Comparison of ENCODE assay signal across 1 cellular context in the genomic region with DNA sequence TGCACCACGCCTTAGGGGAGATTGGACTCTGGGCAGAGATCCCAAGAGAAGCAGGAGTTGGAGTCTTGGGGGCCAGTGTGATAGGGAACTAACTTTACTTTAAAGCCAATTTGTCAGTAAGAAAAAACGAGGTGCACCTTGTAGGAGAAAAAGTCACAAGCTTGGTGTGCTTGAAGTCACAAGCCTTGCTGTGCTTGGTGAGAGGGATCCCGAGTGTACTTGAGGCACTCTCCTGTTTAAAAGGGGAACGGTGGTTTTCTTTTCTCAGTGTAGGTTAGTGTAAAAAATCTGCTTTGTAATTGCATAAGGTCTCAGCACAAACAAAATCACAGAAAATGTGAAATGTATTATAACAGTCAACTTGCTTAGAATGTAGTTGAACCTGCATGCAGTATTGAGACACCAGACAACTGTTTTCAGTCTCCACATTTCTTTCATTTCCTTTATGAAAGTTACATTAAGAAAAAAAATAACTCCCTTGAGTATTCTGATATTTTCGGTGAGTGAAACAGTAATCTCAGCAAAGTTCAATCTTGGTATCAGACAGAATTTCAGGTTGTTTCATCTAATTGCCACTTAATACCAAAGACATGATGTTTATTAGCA.
TF ChIP-seq lines count a peak whose summit lies in the region.

No MANE protein-coding gene starts in this region.

TF ChIP-seq in GM12878, 131 proteins besides CTCF, POLR2A, EP300 and RAD21 (continued from another document and continues in another):
- TF ChIP-seq, protein P1, sequence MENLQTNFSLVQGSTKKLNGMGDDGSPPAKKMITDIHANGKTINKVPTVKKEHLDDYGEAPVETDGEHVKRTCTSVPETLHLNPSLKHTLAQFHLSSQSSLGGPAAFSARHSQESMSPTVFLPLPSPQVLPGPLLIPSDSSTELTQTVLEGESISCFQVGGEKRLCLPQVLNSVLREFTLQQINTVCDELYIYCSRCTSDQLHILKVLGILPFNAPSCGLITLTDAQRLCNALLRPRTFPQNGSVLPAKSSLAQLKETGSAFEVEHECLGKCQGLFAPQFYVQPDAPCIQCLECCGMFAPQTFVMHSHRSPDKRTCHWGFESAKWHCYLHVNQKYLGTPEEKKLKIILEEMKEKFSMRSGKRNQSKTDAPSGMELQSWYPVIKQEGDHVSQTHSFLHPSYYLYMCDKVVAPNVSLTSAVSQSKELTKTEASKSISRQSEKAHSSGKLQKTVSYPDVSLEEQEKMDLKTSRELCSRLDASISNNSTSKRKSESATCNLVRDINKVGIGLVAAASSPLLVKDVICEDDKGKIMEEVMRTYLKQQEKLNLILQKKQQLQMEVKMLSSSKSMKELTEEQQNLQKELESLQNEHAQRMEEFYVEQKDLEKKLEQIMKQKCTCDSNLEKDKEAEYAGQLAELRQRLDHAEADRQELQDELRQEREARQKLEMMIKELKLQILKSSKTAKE (IDR thresholded peaks at IDR 0.05; ENCODE audit: low read depth, poor library complexity, severe bottlenecking): peak; percentile 94
- TF ChIP-seq, protein P2, sequence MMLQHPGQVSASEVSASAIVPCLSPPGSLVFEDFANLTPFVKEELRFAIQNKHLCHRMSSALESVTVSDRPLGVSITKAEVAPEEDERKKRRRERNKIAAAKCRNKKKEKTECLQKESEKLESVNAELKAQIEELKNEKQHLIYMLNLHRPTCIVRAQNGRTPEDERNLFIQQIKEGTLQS (IDR thresholded peaks at IDR 0.05; ENCODE audit: borderline replicate concordance, extremely low read depth, low read depth, low read length): no peak
- no peak for TF ChIP-seq CHD2 (IDR thresholded peaks at IDR 0.05; ENCODE audit: borderline replicate concordance, low read depth, low read length)
- TF ChIP-seq KLF5 (IDR thresholded peaks at IDR 0.05; ENCODE audit: partially characterized antibody): no peak
- TF ChIP-seq, protein P3, sequence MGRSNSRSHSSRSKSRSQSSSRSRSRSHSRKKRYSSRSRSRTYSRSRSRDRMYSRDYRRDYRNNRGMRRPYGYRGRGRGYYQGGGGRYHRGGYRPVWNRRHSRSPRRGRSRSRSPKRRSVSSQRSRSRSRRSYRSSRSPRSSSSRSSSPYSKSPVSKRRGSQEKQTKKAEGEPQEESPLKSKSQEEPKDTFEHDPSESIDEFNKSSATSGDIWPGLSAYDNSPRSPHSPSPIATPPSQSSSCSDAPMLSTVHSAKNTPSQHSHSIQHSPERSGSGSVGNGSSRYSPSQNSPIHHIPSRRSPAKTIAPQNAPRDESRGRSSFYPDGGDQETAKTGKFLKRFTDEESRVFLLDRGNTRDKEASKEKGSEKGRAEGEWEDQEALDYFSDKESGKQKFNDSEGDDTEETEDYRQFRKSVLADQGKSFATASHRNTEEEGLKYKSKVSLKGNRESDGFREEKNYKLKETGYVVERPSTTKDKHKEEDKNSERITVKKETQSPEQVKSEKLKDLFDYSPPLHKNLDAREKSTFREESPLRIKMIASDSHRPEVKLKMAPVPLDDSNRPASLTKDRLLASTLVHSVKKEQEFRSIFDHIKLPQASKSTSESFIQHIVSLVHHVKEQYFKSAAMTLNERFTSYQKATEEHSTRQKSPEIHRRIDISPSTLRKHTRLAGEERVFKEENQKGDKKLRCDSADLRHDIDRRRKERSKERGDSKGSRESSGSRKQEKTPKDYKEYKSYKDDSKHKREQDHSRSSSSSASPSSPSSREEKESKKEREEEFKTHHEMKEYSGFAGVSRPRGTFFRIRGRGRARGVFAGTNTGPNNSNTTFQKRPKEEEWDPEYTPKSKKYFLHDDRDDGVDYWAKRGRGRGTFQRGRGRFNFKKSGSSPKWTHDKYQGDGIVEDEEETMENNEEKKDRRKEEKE (IDR thresholded peaks at IDR 0.05): no peak
- TF ChIP-seq ZZZ3 (IDR thresholded peaks at IDR 0.05; ENCODE audit: control insufficient read depth, insufficient read length, low read depth): no peak
- TF ChIP-seq YBX1 (IDR thresholded peaks at IDR 0.05): no peak
- no peak for TF ChIP-seq CBX5 (IDR thresholded peaks at IDR 0.05; ENCODE audit: low read depth)
- no peak for TF ChIP-seq CBFB (IDR thresholded peaks at IDR 0.05; ENCODE audit: low read depth)
- TF ChIP-seq STAT1 (conservative IDR thresholded peaks at IDR 0.05): no peak
- no peak for TF ChIP-seq PAX8 (IDR thresholded peaks at IDR 0.05)
- TF ChIP-seq, protein P4, sequence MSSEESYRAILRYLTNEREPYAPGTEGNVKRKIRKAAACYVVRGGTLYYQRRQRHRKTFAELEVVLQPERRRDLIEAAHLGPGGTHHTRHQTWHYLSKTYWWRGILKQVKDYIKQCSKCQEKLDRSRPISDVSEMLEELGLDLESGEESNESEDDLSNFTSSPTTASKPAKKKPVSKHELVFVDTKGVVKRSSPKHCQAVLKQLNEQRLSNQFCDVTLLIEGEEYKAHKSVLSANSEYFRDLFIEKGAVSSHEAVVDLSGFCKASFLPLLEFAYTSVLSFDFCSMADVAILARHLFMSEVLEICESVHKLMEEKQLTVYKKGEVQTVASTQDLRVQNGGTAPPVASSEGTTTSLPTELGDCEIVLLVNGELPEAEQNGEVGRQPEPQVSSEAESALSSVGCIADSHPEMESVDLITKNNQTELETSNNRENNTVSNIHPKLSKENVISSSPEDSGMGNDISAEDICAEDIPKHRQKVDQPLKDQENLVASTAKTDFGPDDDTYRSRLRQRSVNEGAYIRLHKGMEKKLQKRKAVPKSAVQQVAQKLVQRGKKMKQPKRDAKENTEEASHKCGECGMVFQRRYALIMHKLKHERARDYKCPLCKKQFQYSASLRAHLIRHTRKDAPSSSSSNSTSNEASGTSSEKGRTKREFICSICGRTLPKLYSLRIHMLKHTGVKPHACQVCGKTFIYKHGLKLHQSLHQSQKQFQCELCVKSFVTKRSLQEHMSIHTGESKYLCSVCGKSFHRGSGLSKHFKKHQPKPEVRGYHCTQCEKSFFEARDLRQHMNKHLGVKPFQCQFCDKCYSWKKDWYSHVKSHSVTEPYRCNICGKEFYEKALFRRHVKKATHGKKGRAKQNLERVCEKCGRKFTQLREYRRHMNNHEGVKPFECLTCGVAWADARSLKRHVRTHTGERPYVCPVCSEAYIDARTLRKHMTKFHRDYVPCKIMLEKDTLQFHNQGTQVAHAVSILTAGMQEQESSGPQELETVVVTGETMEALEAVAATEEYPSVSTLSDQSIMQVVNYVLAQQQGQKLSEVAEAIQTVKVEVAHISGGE (CRISPR knock-in tag; IDR thresholded peaks at IDR 0.05): no peak
- TF ChIP-seq JUNB (IDR thresholded peaks at IDR 0.05): peak; percentile 45
- TF ChIP-seq ZNF217 (IDR thresholded peaks at IDR 0.05): peak; percentile 87; the same call in 1 of the 2 replicates
- TF ChIP-seq DPF2 (IDR thresholded peaks at IDR 0.05): peak; percentile 40; the same call in 1 of the 2 replicates
- TF ChIP-seq RUNX3 (IDR thresholded peaks at IDR 0.05; ENCODE audit: low read length): peak; percentile 37; the same call in 1 of the 2 replicates
- 0 out of 2 replicates have a peak, but pooled peaks have one; percentile 30 for TF ChIP-seq ATF7 (IDR thresholded peaks at IDR 0.05; ENCODE audit: low read depth)
- no peak for TF ChIP-seq KDM1A (IDR thresholded peaks at IDR 0.05; ENCODE audit: borderline replicate concordance)
- no peak for TF ChIP-seq CHD1 (IDR thresholded peaks at IDR 0.05; ENCODE audit: low read depth, low read length)
- TF ChIP-seq RCOR1 (conservative IDR thresholded peaks at IDR 0.05; ENCODE audit: low read depth, low read length): 0 out of 2 replicates have a peak, but pooled peaks have one; percentile 48
- no peak for TF ChIP-seq STAT3 (IDR thresholded peaks at IDR 0.05; ENCODE audit: low read depth, low read length)
- peak in 1 of 2 experiments; percentile 60; a peak in 1 of 4 replicates for TF ChIP-seq ETV6 (conservative IDR thresholded peaks at IDR 0.05 in 1 of 2, IDR thresholded peaks at IDR 0.05 in 1 of 2; ENCODE audit: borderline replicate concordance in 1 of 2, low read depth in 1 of 2)
- peak; percentile 96 for TF ChIP-seq TBL1XR1 (IDR thresholded peaks at IDR 0.05; ENCODE audit: low read depth, low read length)
- TF ChIP-seq BCL11A (IDR thresholded peaks at IDR 0.05; ENCODE audit: low read depth, low read length): no peak
- TF ChIP-seq MTA3 (IDR thresholded peaks at IDR 0.05; ENCODE audit: borderline replicate concordance, low read length): peak; percentile 61; the same call in 1 of the 2 replicates
- TF ChIP-seq LARP7 (IDR thresholded peaks at IDR 0.05): no peak
- TF ChIP-seq WRNIP1 (IDR thresholded peaks at IDR 0.05; ENCODE audit: borderline replicate concordance, low read depth, low read length): no peak
- TF ChIP-seq, protein P5, sequence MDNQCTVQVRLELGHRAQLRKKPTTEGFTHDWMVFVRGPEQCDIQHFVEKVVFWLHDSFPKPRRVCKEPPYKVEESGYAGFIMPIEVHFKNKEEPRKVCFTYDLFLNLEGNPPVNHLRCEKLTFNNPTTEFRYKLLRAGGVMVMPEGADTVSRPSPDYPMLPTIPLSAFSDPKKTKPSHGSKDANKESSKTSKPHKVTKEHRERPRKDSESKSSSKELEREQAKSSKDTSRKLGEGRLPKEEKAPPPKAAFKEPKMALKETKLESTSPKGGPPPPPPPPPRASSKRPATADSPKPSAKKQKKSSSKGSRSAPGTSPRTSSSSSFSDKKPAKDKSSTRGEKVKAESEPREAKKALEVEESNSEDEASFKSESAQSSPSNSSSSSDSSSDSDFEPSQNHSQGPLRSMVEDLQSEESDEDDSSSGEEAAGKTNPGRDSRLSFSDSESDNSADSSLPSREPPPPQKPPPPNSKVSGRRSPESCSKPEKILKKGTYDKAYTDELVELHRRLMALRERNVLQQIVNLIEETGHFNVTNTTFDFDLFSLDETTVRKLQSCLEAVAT (IDR thresholded peaks at IDR 0.05): no peak
- TF ChIP-seq ATF2 (IDR thresholded peaks at IDR 0.05; ENCODE audit: low read length): peak; percentile 72; the same call in 1 of the 2 replicates
- TF ChIP-seq TCF3 (IDR thresholded peaks at IDR 0.05; ENCODE audit: borderline replicate concordance, insufficient read depth, low read depth, low read length): no peak
- peak; percentile 92 for TF ChIP-seq NFIC (IDR thresholded peaks at IDR 0.05; ENCODE audit: low read depth, low read length)
- TF ChIP-seq, protein P6, sequence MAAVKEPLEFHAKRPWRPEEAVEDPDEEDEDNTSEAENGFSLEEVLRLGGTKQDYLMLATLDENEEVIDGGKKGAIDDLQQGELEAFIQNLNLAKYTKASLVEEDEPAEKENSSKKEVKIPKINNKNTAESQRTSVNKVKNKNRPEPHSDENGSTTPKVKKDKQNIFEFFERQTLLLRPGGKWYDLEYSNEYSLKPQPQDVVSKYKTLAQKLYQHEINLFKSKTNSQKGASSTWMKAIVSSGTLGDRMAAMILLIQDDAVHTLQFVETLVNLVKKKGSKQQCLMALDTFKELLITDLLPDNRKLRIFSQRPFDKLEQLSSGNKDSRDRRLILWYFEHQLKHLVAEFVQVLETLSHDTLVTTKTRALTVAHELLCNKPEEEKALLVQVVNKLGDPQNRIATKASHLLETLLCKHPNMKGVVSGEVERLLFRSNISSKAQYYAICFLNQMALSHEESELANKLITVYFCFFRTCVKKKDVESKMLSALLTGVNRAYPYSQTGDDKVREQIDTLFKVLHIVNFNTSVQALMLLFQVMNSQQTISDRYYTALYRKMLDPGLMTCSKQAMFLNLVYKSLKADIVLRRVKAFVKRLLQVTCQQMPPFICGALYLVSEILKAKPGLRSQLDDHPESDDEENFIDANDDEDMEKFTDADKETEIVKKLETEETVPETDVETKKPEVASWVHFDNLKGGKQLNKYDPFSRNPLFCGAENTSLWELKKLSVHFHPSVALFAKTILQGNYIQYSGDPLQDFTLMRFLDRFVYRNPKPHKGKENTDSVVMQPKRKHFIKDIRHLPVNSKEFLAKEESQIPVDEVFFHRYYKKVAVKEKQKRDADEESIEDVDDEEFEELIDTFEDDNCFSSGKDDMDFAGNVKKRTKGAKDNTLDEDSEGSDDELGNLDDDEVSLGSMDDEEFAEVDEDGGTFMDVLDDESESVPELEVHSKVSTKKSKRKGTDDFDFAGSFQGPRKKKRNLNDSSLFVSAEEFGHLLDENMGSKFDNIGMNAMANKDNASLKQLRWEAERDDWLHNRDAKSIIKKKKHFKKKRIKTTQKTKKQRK (IDR thresholded peaks at IDR 0.05; ENCODE audit: low read depth, low read length): no peak
- no peak for TF ChIP-seq HCFC1 (IDR thresholded peaks at IDR 0.05; ENCODE audit: low read length)
- TF ChIP-seq NBN (IDR thresholded peaks at IDR 0.05): peak; percentile 42; the same call in 1 of the 2 replicates
- TF ChIP-seq RB1 (IDR thresholded peaks at IDR 0.05; ENCODE audit: borderline replicate concordance): no peak; the same call in 1 of the 2 replicates
- no peak for TF ChIP-seq BRCA1 (IDR thresholded peaks at IDR 0.05; ENCODE audit: low read depth, low read length)
- no peak for TF ChIP-seq NFYA (IDR thresholded peaks at IDR 0.05; ENCODE audit: borderline replicate concordance, low read depth, low read length)
- TF ChIP-seq, protein P7, sequence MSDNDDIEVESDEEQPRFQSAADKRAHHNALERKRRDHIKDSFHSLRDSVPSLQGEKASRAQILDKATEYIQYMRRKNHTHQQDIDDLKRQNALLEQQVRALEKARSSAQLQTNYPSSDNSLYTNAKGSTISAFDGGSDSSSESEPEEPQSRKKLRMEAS (IDR thresholded peaks at IDR 0.05; ENCODE audit: low read depth, low read length): no peak
- TF ChIP-seq SRF (IDR thresholded peaks at IDR 0.05; ENCODE audit: low read depth in 2 of 2, low read length in 2 of 2): no peak
- TF ChIP-seq TCF7 (IDR thresholded peaks at IDR 0.05; ENCODE audit: borderline replicate concordance): peak; percentile 39; the same call in 1 of the 2 replicates
- TF ChIP-seq IRF4 (IDR thresholded peaks at IDR 0.05; ENCODE audit: low read depth, low read length): 0 out of 2 replicates have a peak, but pooled peaks have one; percentile 28
- no peak for TF ChIP-seq SMAD5 (IDR thresholded peaks at IDR 0.05; ENCODE audit: low read depth)
- no peak for TF ChIP-seq MEF2A (IDR thresholded peaks at IDR 0.05; ENCODE audit: insufficient read depth, low read depth, low read length)
- no peak for TF ChIP-seq RFX5 (IDR thresholded peaks at IDR 0.05; ENCODE audit: low read depth, low read length)
- TF ChIP-seq PBX3 (IDR thresholded peaks at IDR 0.05; ENCODE audit: insufficient replicate concordance, low read depth, low read length): no peak
- TF ChIP-seq ZSCAN29 (IDR thresholded peaks at IDR 0.05): no peak
- TF ChIP-seq TCF12 (IDR thresholded peaks at IDR 0.05; ENCODE audit: low read depth, low read length): no peak
